In genomic region chr18:25111382-25112070, GRCh38 we compare ENCODE assay signal across 1 cellular context.
TF ChIP-seq lines count a peak whose summit lies in the region.

No MANE protein-coding gene starts in this region.

TF ChIP-seq in GM23338, 12 proteins besides CTCF, POLR2A, EP300 and RAD21:
- TF ChIP-seq ETS1 (IDR thresholded peaks at IDR 0.05): no peak
- TF ChIP-seq JUNB (IDR thresholded peaks at IDR 0.05; ENCODE audit: unreplicated experiment): no peak
- no peak for TF ChIP-seq STAT1 (IDR thresholded peaks at IDR 0.05; ENCODE audit: unreplicated experiment)
- no peak for TF ChIP-seq CREB1 (CRISPR knock-in tag; IDR thresholded peaks at IDR 0.05; ENCODE audit: low read depth)
- no peak for TF ChIP-seq POLR2AphosphoS5 (IDR thresholded peaks at IDR 0.05; ENCODE audit: low read depth)
- no peak for TF ChIP-seq EZH2 (IDR thresholded peaks at IDR 0.05; ENCODE audit: low read depth, unreplicated experiment)
- TF ChIP-seq ZNF331 (CRISPR knock-in tag; IDR thresholded peaks at IDR 0.05; ENCODE audit: low read depth): no peak
- TF ChIP-seq ZNF462 (CRISPR knock-in tag; IDR thresholded peaks at IDR 0.05): no peak
